Comparison of ENCODE assay signal across 1 cellular context in the genomic region with DNA sequence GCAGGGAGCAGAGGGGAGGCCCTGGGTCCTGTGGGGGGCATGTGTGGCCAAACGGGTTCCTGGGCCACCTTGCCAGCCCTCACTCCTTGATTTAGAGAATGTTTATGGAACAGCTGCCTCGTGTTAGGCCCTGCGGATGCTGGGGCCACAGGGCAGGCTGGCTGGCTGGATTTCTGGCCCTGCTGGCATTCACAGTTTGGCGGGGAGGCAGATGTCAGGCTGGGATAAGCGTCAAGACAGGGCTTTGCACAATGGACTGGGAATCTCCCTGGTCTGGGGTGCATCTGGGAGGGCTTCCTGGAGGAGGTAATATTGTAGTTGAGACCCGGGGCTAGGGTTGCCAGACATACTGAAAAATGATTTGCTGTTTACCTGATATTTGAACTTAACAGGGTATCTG.
TF ChIP-seq lines count a peak whose summit lies in the region.

No MANE protein-coding gene starts in this region.

TF ChIP-seq in WTC11, 78 proteins besides CTCF, POLR2A, EP300 and RAD21 (continued from another document):
- TF ChIP-seq, protein P1, sequence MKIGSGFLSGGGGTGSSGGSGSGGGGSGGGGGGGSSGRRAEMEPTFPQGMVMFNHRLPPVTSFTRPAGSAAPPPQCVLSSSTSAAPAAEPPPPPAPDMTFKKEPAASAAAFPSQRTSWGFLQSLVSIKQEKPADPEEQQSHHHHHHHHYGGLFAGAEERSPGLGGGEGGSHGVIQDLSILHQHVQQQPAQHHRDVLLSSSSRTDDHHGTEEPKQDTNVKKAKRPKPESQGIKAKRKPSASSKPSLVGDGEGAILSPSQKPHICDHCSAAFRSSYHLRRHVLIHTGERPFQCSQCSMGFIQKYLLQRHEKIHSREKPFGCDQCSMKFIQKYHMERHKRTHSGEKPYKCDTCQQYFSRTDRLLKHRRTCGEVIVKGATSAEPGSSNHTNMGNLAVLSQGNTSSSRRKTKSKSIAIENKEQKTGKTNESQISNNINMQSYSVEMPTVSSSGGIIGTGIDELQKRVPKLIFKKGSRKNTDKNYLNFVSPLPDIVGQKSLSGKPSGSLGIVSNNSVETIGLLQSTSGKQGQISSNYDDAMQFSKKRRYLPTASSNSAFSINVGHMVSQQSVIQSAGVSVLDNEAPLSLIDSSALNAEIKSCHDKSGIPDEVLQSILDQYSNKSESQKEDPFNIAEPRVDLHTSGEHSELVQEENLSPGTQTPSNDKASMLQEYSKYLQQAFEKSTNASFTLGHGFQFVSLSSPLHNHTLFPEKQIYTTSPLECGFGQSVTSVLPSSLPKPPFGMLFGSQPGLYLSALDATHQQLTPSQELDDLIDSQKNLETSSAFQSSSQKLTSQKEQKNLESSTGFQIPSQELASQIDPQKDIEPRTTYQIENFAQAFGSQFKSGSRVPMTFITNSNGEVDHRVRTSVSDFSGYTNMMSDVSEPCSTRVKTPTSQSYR (CRISPR knock-in tag; IDR thresholded peaks at IDR 0.05), result no peak
- TF ChIP-seq TEAD4 (CRISPR knock-in tag; IDR thresholded peaks at IDR 0.05) (no peak), ZNF138 (CRISPR knock-in tag; conservative IDR thresholded peaks at IDR 0.05) (no peak), ZNF263 (CRISPR knock-in tag; IDR thresholded peaks at IDR 0.05; ENCODE audit: low read depth) (no peak), HMGA2 (CRISPR knock-in tag; IDR thresholded peaks at IDR 0.05) (no peak), ETV6 (CRISPR knock-in tag; IDR thresholded peaks at IDR 0.05) (no peak)
- TF ChIP-seq, protein P2, sequence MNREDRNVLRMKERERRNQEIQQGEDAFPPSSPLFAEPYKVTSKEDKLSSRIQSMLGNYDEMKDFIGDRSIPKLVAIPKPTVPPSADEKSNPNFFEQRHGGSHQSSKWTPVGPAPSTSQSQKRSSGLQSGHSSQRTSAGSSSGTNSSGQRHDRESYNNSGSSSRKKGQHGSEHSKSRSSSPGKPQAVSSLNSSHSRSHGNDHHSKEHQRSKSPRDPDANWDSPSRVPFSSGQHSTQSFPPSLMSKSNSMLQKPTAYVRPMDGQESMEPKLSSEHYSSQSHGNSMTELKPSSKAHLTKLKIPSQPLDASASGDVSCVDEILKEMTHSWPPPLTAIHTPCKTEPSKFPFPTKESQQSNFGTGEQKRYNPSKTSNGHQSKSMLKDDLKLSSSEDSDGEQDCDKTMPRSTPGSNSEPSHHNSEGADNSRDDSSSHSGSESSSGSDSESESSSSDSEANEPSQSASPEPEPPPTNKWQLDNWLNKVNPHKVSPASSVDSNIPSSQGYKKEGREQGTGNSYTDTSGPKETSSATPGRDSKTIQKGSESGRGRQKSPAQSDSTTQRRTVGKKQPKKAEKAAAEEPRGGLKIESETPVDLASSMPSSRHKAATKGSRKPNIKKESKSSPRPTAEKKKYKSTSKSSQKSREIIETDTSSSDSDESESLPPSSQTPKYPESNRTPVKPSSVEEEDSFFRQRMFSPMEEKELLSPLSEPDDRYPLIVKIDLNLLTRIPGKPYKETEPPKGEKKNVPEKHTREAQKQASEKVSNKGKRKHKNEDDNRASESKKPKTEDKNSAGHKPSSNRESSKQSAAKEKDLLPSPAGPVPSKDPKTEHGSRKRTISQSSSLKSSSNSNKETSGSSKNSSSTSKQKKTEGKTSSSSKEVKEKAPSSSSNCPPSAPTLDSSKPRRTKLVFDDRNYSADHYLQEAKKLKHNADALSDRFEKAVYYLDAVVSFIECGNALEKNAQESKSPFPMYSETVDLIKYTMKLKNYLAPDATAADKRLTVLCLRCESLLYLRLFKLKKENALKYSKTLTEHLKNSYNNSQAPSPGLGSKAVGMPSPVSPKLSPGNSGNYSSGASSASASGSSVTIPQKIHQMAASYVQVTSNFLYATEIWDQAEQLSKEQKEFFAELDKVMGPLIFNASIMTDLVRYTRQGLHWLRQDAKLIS (CRISPR knock-in tag; IDR thresholded peaks at IDR 0.05; ENCODE audit: borderline replicate concordance), result no peak
- TF ChIP-seq, protein P3, sequence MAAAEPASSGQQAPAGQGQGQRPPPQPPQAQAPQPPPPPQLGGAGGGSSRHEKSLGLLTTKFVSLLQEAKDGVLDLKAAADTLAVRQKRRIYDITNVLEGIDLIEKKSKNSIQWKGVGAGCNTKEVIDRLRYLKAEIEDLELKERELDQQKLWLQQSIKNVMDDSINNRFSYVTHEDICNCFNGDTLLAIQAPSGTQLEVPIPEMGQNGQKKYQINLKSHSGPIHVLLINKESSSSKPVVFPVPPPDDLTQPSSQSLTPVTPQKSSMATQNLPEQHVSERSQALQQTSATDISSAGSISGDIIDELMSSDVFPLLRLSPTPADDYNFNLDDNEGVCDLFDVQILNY (CRISPR knock-in tag; IDR thresholded peaks at IDR 0.05), result no peak
- TF ChIP-seq, protein P4, sequence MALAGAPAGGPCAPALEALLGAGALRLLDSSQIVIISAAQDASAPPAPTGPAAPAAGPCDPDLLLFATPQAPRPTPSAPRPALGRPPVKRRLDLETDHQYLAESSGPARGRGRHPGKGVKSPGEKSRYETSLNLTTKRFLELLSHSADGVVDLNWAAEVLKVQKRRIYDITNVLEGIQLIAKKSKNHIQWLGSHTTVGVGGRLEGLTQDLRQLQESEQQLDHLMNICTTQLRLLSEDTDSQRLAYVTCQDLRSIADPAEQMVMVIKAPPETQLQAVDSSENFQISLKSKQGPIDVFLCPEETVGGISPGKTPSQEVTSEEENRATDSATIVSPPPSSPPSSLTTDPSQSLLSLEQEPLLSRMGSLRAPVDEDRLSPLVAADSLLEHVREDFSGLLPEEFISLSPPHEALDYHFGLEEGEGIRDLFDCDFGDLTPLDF (CRISPR knock-in tag; IDR thresholded peaks at IDR 0.05), result no peak
TF ChIP-seq in WTC11: peak in this region for 0.
